In genomic region chr7:25069900-25070443, GRCh38 we compare ENCODE assay signal across 8 cellular contexts. TPM values are rescaled to one million over a fixed set of nuclear protein-coding genes. Genes with fewer than 3 reads are reported as not detected.
DNase-seq lines count a peak whose midpoint lies in the region; ATAC-seq and TF ChIP-seq lines count a peak whose summit lies in the region.

No MANE protein-coding gene starts in this region.

- no peaks in the 10 kb centered on the region for H3K4me1 ChIP-seq in CD8-positive, alpha-beta memory T cell (ENCODE audit: insufficient read depth, low read length)
- no peaks in the 10 kb centered on the region for H3K4me1 ChIP-seq in HEK293 (ENCODE audit: control insufficient read depth, insufficient read depth, low read length)

- POLR2A ChIA-PET in CD8-positive, alpha-beta memory T cell (lab: Charles Lee) = interaction anchor here (0.6 to 1.2 kb wide), 4 partner anchors 89 to 249 kb away, joined by 3 to 18 read pairs (median 5); partner anchors contain the start of gene OSBPL3
- POLR2A ChIA-PET in HEK293 (lab: Yijun Ruan, JAX) = interaction anchor here (0.7 to 1.0 kb wide), 2 partner anchors 55 to 130 kb away, joined by 3 to 4 read pairs; no protein-coding TSS in a partner anchor

- no peaks in the 10 kb centered on the region for H3K27me3 Mint-ChIP-seq in CD8-positive, alpha-beta memory T cell
- H3K27me3 Mint-ChIP-seq in endothelial cell (ENCODE audit: unreplicated experiment) = peaks cover 2% of the 10 kb centered on the region
- no peaks in the 10 kb centered on the region for H3K27me3 Mint-ChIP-seq in stimulated activated naive CD8-positive, alpha-beta T cell treated with anti-CD3 and anti-CD28 coated beads, Interleukin-15, amount 100 ng/mL, for 72 hours

- no peaks in the 10 kb centered on the region for H3K36me3 ChIP-seq in CD8-positive, alpha-beta memory T cell (ENCODE audit: insufficient read depth, low read length)
- no peaks in the 10 kb centered on the region for H3K36me3 ChIP-seq in HEK293 (ENCODE audit: control insufficient read depth in 2 of 2, insufficient read depth in 1 of 2, low read length in 2 of 2)

- H3K27ac Mint-ChIP-seq in CD8-positive, alpha-beta memory T cell = no peak overlapping the region
- H3K27ac Mint-ChIP-seq in endothelial cell (ENCODE audit: unreplicated experiment) = no peak overlapping the region
- no peak overlapping the region for H3K27ac Mint-ChIP-seq in stimulated activated naive CD8-positive, alpha-beta T cell treated with anti-CD3 and anti-CD28 coated beads, Interleukin-15, amount 100 ng/mL, for 72 hours

- H3K36me3 Mint-ChIP-seq in CD8-positive, alpha-beta memory T cell = no peaks in the 10 kb centered on the region
- no peaks in the 10 kb centered on the region for H3K36me3 Mint-ChIP-seq in endothelial cell (ENCODE audit: low read depth, unreplicated experiment)

- peak; percentile 43 for ATAC-seq in stimulated activated naive CD8-positive, alpha-beta T cell treated with anti-CD3 and anti-CD28 coated beads, Interleukin-15, amount 100 ng/mL, for 72 hours
- no peak for ATAC-seq in GM21723 (IDR thresholded peaks at IDR 0.05; ENCODE audit: unreplicated experiment)

- no peak overlapping the region for H3K4me3 Mint-ChIP-seq in CD8-positive, alpha-beta memory T cell
- no peak overlapping the region for H3K4me3 Mint-ChIP-seq in endothelial cell (ENCODE audit: unreplicated experiment)
- no peak overlapping the region for H3K4me3 Mint-ChIP-seq in stimulated activated naive CD8-positive, alpha-beta T cell treated with anti-CD3 and anti-CD28 coated beads, Interleukin-15, amount 100 ng/mL, for 72 hours

- H3K4me1 Mint-ChIP-seq in CD8-positive, alpha-beta memory T cell = peaks cover 2 to 11% (median 9%) of the 10 kb centered on the region in 3 donors
- H3K4me1 Mint-ChIP-seq in endothelial cell (ENCODE audit: unreplicated experiment) = no peaks in the 10 kb centered on the region
- H3K4me1 Mint-ChIP-seq in stimulated activated naive CD8-positive, alpha-beta T cell treated with anti-CD3 and anti-CD28 coated beads, Interleukin-15, amount 100 ng/mL, for 72 hours = peaks cover 11% of the 10 kb centered on the region

- H3K9me3 Mint-ChIP-seq in CD8-positive, alpha-beta memory T cell = no peaks in the 10 kb centered on the region
- H3K9me3 Mint-ChIP-seq in endothelial cell (ENCODE audit: unreplicated experiment) = no peaks in the 10 kb centered on the region
- H3K9me3 Mint-ChIP-seq in stimulated activated naive CD8-positive, alpha-beta T cell treated with anti-CD3 and anti-CD28 coated beads, Interleukin-15, amount 100 ng/mL, for 72 hours = no peaks in the 10 kb centered on the region

- no peaks in the 10 kb centered on the region for H3K27me3 ChIP-seq in CD8-positive, alpha-beta memory T cell (ENCODE audit: insufficient read depth, low read length, poor library complexity, severe bottlenecking)

- no peak overlapping the region for H3K4me3 ChIP-seq in CD8-positive, alpha-beta memory T cell (ENCODE audit: low read length)
- no peak overlapping the region for H3K4me3 ChIP-seq in HEK293 (ENCODE audit: low read depth, low read length)

- H3K9me3 ChIP-seq in CD8-positive, alpha-beta memory T cell (ENCODE audit: low read length) = no peaks in the 10 kb centered on the region
- H3K9me3 ChIP-seq in HEK293 (ENCODE audit: control insufficient read depth, insufficient read depth, low read depth, low read length) = no peaks in the 10 kb centered on the region

- TF ChIP-seq CTCF in HEK293 (tag by site-specific recombination; IDR thresholded peaks at IDR 0.05) = peak; percentile 49
- peak; percentile 93 for TF ChIP-seq CTCF in endothelial cell (IDR thresholded peaks at IDR 0.05; ENCODE audit: unreplicated experiment)

- H3K27ac ChIP-seq in CD8-positive, alpha-beta memory T cell (ENCODE audit: low read depth, low read length) = no peak overlapping the region
- no peak overlapping the region; the same call in 1 of the 2 replicates for H3K27ac ChIP-seq in HEK293 (ENCODE audit: extremely low read depth, low read depth, low read length)

- DNase-seq in CD8-positive, alpha-beta memory T cell = peak; percentile 12 to 60 (median 49)
- DNase-seq in NCI-H446 (lab: John Stamatoyannopoulos, UW) = peak; percentile 26 to 81
- peak; percentile 54 to 57 for DNase-seq in activated CD4-positive, alpha-beta T cell treated with anti-CD3 and anti-CD28 coated beads for 4 hours
- DNase-seq in endothelial cell (ENCODE audit: low spot score) = peak; percentile 37
- peak; percentile 18 for DNase-seq in middle frontal gyrus (ENCODE audit: extremely low spot score, low spot score)
- peak; percentile 31 to 35 for DNase-seq in stimulated activated naive CD8-positive, alpha-beta T cell treated with anti-CD3 and anti-CD28 coated beads, Interleukin-15, amount 100 ng/mL, for 72 hours

- CTCF ChIA-PET in CD8-positive, alpha-beta memory T cell (lab: Charles Lee) = interaction anchor here (0.8 to 4.0 kb wide), 26 partner anchors 12 to 262 kb away, joined by 3 to 50 read pairs (median 4); partner anchors contain the start of gene OSBPL3
- CTCF ChIA-PET in HEK293 (lab: Yijun Ruan, JAX) = interaction anchor here (0.6 to 2.3 kb wide), 27 partner anchors 15 to 1159 kb away, joined by 3 to 20 read pairs (median 4); no protein-coding TSS in a partner anchor

TF ChIP-seq in HEK293, 187 proteins besides CTCF, POLR2A, EP300 and RAD21 (continues in another document):
- TF ChIP-seq HOXC10 (CRISPR knock-in tag; IDR thresholded peaks at IDR 0.05) = no peak
- no peak for TF ChIP-seq ZNF701 (tag by site-specific recombination; IDR thresholded peaks at IDR 0.05)
- TF ChIP-seq REPIN1 (tag by site-specific recombination; IDR thresholded peaks at IDR 0.05; ENCODE audit: low read depth) = no peak
- no peak for TF ChIP-seq ZNF664 (tag by site-specific recombination; IDR thresholded peaks at IDR 0.05)
- no peak for TF ChIP-seq ZNF221 (tag by site-specific recombination; IDR thresholded peaks at IDR 0.05; ENCODE audit: borderline replicate concordance)
- TF ChIP-seq, protein P1, sequence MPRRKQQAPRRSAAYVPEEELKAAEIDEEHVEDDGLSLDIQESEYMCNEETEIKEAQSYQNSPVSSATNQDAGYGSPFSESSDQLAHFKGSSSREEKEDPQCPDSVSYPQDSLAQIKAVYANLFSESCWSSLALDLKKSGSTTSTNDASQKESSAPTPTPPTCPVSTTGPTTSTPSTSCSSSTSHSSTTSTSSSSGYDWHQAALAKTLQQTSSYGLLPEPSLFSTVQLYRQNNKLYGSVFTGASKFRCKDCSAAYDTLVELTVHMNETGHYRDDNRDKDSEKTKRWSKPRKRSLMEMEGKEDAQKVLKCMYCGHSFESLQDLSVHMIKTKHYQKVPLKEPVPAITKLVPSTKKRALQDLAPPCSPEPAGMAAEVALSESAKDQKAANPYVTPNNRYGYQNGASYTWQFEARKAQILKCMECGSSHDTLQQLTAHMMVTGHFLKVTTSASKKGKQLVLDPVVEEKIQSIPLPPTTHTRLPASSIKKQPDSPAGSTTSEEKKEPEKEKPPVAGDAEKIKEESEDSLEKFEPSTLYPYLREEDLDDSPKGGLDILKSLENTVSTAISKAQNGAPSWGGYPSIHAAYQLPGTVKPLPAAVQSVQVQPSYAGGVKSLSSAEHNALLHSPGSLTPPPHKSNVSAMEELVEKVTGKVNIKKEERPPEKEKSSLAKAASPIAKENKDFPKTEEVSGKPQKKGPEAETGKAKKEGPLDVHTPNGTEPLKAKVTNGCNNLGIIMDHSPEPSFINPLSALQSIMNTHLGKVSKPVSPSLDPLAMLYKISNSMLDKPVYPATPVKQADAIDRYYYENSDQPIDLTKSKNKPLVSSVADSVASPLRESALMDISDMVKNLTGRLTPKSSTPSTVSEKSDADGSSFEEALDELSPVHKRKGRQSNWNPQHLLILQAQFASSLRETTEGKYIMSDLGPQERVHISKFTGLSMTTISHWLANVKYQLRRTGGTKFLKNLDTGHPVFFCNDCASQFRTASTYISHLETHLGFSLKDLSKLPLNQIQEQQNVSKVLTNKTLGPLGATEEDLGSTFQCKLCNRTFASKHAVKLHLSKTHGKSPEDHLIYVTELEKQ (tag by site-specific recombination; IDR thresholded peaks at IDR 0.05; ENCODE audit: borderline replicate concordance) = no peak
- no peak for TF ChIP-seq YY2 (tag by site-specific recombination; IDR thresholded peaks at IDR 0.05)
- peak; percentile 56 for TF ChIP-seq ZNF366 (tag by site-specific recombination; conservative IDR thresholded peaks at IDR 0.05)
- TF ChIP-seq ZNF549 (tag by site-specific recombination; IDR thresholded peaks at IDR 0.05) = no peak
- TF ChIP-seq GFI1B (tag by site-specific recombination; IDR thresholded peaks at IDR 0.05) = no peak
- TF ChIP-seq MEIS1 (CRISPR knock-in tag; IDR thresholded peaks at IDR 0.05; ENCODE audit: borderline replicate concordance) = no peak
- TF ChIP-seq BCL11B (tag by site-specific recombination; IDR thresholded peaks at IDR 0.05; ENCODE audit: low read depth) = no peak
- TF ChIP-seq ZNF792 (tag by site-specific recombination; IDR thresholded peaks at IDR 0.05) = no peak
- TF ChIP-seq, protein P2, sequence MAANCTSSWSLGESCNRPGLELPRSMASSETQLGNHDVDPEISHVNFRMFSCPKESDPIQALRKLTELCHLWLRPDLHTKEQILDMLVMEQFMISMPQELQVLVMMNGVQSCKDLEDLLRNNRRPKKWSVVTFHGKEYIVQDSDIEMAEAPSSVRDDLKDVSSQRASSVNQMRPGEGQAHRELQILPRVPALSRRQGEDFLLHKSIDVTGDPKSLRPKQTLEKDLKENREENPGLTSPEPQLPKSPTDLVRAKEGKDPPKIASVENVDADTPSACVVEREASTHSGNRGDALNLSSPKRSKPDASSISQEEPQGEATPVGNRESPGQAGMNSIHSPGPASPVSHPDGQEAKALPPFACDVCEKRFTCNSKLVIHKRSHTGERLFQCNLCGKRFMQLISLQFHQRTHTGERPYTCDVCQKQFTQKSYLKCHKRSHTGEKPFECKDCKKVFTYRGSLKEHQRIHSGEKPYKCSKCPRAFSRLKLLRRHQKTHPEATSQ (tag by site-specific recombination; IDR thresholded peaks at IDR 0.05) = no peak

RNA-seq across cellular contexts. Expression of gene CYCS, which starts 55.1 kb away (rescaled TPM):
- total RNA-seq in CD8-positive, alpha-beta memory T cell = 100 to 1,000 TPM; 294 to 324 TPM
- polyA plus RNA-seq in CD8-positive, alpha-beta memory T cell = 148 TPM
- 54.9 TPM for total RNA-seq in endothelial cell (ENCODE audit: unreplicated experiment)
